ENCODE assay signal across 17 cellular contexts in the genomic region with DNA sequence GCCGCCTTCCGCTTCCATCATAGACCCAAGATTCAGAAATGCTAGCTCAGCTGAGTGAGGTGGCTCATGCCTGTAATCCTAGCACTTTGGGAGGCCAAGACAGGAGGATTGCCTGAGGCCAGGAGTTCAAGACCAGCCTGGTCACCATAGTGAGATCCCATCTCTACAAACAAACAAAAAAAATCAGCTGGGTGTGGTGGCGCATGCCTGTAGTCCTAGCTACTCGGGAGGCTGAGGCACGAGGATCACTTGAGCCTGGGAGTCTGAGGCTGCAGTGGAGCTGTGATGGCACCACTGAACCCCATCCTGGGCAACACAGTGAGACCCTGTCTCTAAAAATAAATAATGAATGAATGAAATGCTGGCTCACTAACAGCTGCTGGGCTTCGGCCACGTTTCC. TPM values are rescaled to one million over a fixed set of nuclear protein-coding genes. Genes with fewer than 3 reads are reported as not detected.
DNase-seq lines count a peak whose midpoint lies in the region; ATAC-seq, FAIRE-seq and TF ChIP-seq lines count a peak whose summit lies in the region.
"Had no signal": no experiment of that assay in that cellular context is flagged by ENCODE, and none has a peak within 500 bp of the region (broad histone marks: within the 10 kb centered on the region; RNA-seq: fewer than 3 reads in every experiment).

No MANE protein-coding gene starts in this region.

- H3K4me1 ChIP-seq in GM23338 (ENCODE audit: insufficient read depth) = peaks cover 17% of the 10 kb centered on the region
- H3K4me1 ChIP-seq in KMS-11 (ENCODE audit: low read depth, poor library complexity, severe bottlenecking) = peaks cover 20% of the 10 kb centered on the region
- H3K4me1 ChIP-seq in K562 (replicated peaks in 1 of 2; ENCODE audit: control insufficient read depth in 2 of 2, insufficient read depth in 2 of 2, low read length in 2 of 2) = peaks cover 15 to 20% of the 10 kb centered on the region in 2 experiments

- peak overlapping the region; percentile 53; the same call in 1 of the 2 replicates for H3K27ac ChIP-seq in GM23338 (ENCODE audit: low read depth)
- peak overlapping the region; percentile 25; the same call in 1 of the 2 replicates for H3K27ac ChIP-seq in KMS-11
- H3K27ac ChIP-seq in K562 (ENCODE audit: extremely low read depth, low read depth, low read length) = no peak overlapping the region

- TF ChIP-seq EP300 in K562 (IDR thresholded peaks at IDR 0.05; ENCODE audit: low read length) = no peak

- no peaks in the 10 kb centered on the region for H3K36me3 Mint-ChIP-seq in GM23338 (ENCODE audit: low read depth)
- H3K36me3 Mint-ChIP-seq in natural killer cell treated with Interleukin-12 subunit alpha and Interleukin-12 subunit beta and Interleukin-15 and Interleukin-18, amount 100 ng/mL, for 72 hours = no peaks in the 10 kb centered on the region

- peaks cover 12% of the 10 kb centered on the region for H3K27me3 Mint-ChIP-seq in GM23338 (ENCODE audit: insufficient read depth, low read depth, poor library complexity)
- H3K27me3 Mint-ChIP-seq in natural killer cell treated with Interleukin-12 subunit alpha and Interleukin-12 subunit beta and Interleukin-15 and Interleukin-18, amount 100 ng/mL, for 72 hours = no peaks in the 10 kb centered on the region

- TF ChIP-seq CTCF in GM23338 (conservative IDR thresholded peaks at IDR 0.05; ENCODE audit: low read depth in 2 of 2) = no peak
- TF ChIP-seq CTCF in KMS-11 (conservative IDR thresholded peaks at IDR 0.05; ENCODE audit: low read depth, low read length) = no peak
- TF ChIP-seq CTCF in K562 (IDR thresholded peaks at IDR 0.05 in 2 of 3, conservative IDR thresholded peaks at IDR 0.05 in 1 of 3; ENCODE audit: insufficient read depth in 2 of 3, low read depth in 1 of 3, low read length in 3 of 3) = no peak

- no peaks in the 10 kb centered on the region for H3K9me2 ChIP-seq in GM23338 (ENCODE audit: insufficient read depth)

- H4K20me1 ChIP-seq in GM23338 (replicated peaks; ENCODE audit: insufficient read depth) (no peaks in the 10 kb centered on the region), KMS-11 (ENCODE audit: insufficient read depth) (no peaks in the 10 kb centered on the region), K562 (replicated peaks; ENCODE audit: control insufficient read depth, insufficient read depth, low read length) (no peaks in the 10 kb centered on the region)

- ATAC-seq in GM23338 = no peak
- no peak for ATAC-seq in K562
- ATAC-seq in HG03045 (IDR thresholded peaks at IDR 0.05; ENCODE audit: unreplicated experiment) = no peak
- no peak for ATAC-seq in natural killer cell treated with Interleukin-12 subunit alpha and Interleukin-12 subunit beta and Interleukin-15 and Interleukin-18, amount 100 ng/mL, for 72 hours

- intact Hi-C loops in K562 (cut with micrococcal nuclease) (no loop called here), posterior vena cava (cut with DNase I) (loop anchor here in 1 of 2 donors (10.0 kb wide), 1 partner anchor 364 kb away; no protein-coding TSS in a partner anchor)

- BruUV-seq in K562 (replicated peaks; lab: Mats Ljungman, UMichigan) = no TSS peak

- H3K79me2 ChIP-seq in GM23338 (replicated peaks; ENCODE audit: insufficient read depth) (no peaks in the 10 kb centered on the region), KMS-11 (ENCODE audit: insufficient read depth, low read depth) (no peaks in the 10 kb centered on the region), K562 (ENCODE audit: control insufficient read depth, insufficient read depth, low read length) (no peaks in the 10 kb centered on the region)

- POLR2A ChIA-PET in K562 (lab: Yijun Ruan, JAX) = interaction anchor here (0.7 to 1.5 kb wide), 3 partner anchors 9 to 220 kb away, joined by 3 to 4 read pairs (median 3); no protein-coding TSS in a partner anchor

- 49% methylated on average over 7 of the region's 7 CpGs for WGBS in K562 (ENCODE audit: insufficient coverage, low coverage, missing lambda C conversion rate)

- in situ Hi-C loops in K562 (cut with MboI) = loop anchor here (10.0 kb wide), 1 partner anchor 334 kb away; no protein-coding TSS in a partner anchor

- no peak for FAIRE-seq in K562 (lab: Jason Lieb, UNC)

- DNase-seq in GM23338 (ENCODE audit: low spot score) (no peak), K562 (ENCODE audit: extremely low read depth in 1 of 4, low spot score in 3 of 4) (no peak), posterior vena cava (ENCODE audit: low spot score) (peak; percentile 43), NCI-H2227 (lab: John Stamatoyannopoulos, UW; ENCODE audit: unreplicated experiment) (no peak)
- DNase-seq in natural killer cell treated with Interleukin-12 subunit alpha and Interleukin-12 subunit beta and Interleukin-15 and Interleukin-18, amount 100 ng/mL, for 72 hours (ENCODE audit: low spot score) = no peak
- DNase-seq: BE2C, EL, GF-D8, MM.1S, NCI-H1092, NCI-H1436 treated with DMSO at 0.1 percent for 48 hours, NCI-H1930, NCI-H524 treated with DMSO at 0.1 percent for 48 hours, NCI-H82, Right ventricle myocardium superior had no signal

- no peak overlapping the region for H3K9ac ChIP-seq in KMS-11
- no peak overlapping the region for H3K9ac ChIP-seq in K562 (ENCODE audit: insufficient read depth in 1 of 2, low read depth in 2 of 2, low read length in 2 of 2)

- H3K4me3 ChIP-seq in GM23338 (no peak overlapping the region), KMS-11 (IDR thresholded peaks at IDR 0.05; ENCODE audit: insufficient read depth, low read depth, low read length) (no peak overlapping the region), K562 (no peak overlapping the region)

- no peak overlapping the region for H3K4me3 Mint-ChIP-seq in GM23338
- H3K4me3 Mint-ChIP-seq in natural killer cell treated with Interleukin-12 subunit alpha and Interleukin-12 subunit beta and Interleukin-15 and Interleukin-18, amount 100 ng/mL, for 72 hours = no peak overlapping the region

- peaks cover 13% of the 10 kb centered on the region; the same call in 1 of the 2 replicates for H3F3A ChIP-seq in GM23338 (replicated peaks; ENCODE audit: low read depth)

- CTCF ChIA-PET in K562 (lab: Yijun Ruan, JAX; ENCODE audit: low intra/inter-chr PET ratio) = no interaction called here

- no peak for TF ChIP-seq RAD21 in K562 (CRISPR knock-in tag; conservative IDR thresholded peaks at IDR 0.05 in 1 of 2, IDR thresholded peaks at IDR 0.05 in 1 of 2)

- H3K27me3 ChIP-seq in GM23338 (ENCODE audit: insufficient read depth) = no peaks in the 10 kb centered on the region
- H3K27me3 ChIP-seq in KMS-11 (ENCODE audit: insufficient read depth, low read depth) = no peaks in the 10 kb centered on the region
- no peaks in the 10 kb centered on the region for H3K27me3 ChIP-seq in K562 (ENCODE audit: control insufficient read depth in 2 of 2, insufficient read depth in 2 of 2, low read length in 2 of 2)
- H3K27me3 ChIP-seq: BE2C had no signal

- no peak for TF ChIP-seq POLR2A in K562 (conservative IDR thresholded peaks at IDR 0.05)

- no peaks in the 10 kb centered on the region for H3K9me1 ChIP-seq in K562 (ENCODE audit: control insufficient read depth, insufficient read depth, low read length)

- no peaks in the 10 kb centered on the region for H3K9me3 ChIP-seq in K562 (replicated peaks; ENCODE audit: control insufficient read depth, insufficient read depth, low read depth, low read length)
- H3K9me3 ChIP-seq: BE2C had no signal

- H2AFZ ChIP-seq in GM23338 (no peak overlapping the region), KMS-11 (ENCODE audit: low read depth) (no peak overlapping the region), K562 (ENCODE audit: low read depth, low read length) (no peak overlapping the region)

- H3K4me1 Mint-ChIP-seq in GM23338 = peaks cover 36% of the 10 kb centered on the region
- peaks cover 7 to 23% of the 10 kb centered on the region in 2 donors for H3K4me1 Mint-ChIP-seq in natural killer cell treated with Interleukin-12 subunit alpha and Interleukin-12 subunit beta and Interleukin-15 and Interleukin-18, amount 100 ng/mL, for 72 hours (ENCODE audit: low read depth in 2 of 2)

- H3K36me3 ChIP-seq in GM23338 (ENCODE audit: insufficient read depth) (no peaks in the 10 kb centered on the region), KMS-11 (ENCODE audit: insufficient read depth) (no peaks in the 10 kb centered on the region), K562 (ENCODE audit: control insufficient read depth, insufficient read depth, low read length) (no peaks in the 10 kb centered on the region)
- H3K36me3 ChIP-seq: BE2C had no signal

- no peak overlapping the region for H3K27ac Mint-ChIP-seq in GM23338
- peak overlapping the region in 1 of 2 donors; percentile 47 for H3K27ac Mint-ChIP-seq in natural killer cell treated with Interleukin-12 subunit alpha and Interleukin-12 subunit beta and Interleukin-15 and Interleukin-18, amount 100 ng/mL, for 72 hours

- H3K4me2 ChIP-seq in GM23338 (no peak overlapping the region), KMS-11 (no peak overlapping the region), K562 (ENCODE audit: insufficient read depth, low read length) (no peak overlapping the region)

- H3K9me3 Mint-ChIP-seq in GM23338 = no peaks in the 10 kb centered on the region; the same call in 2 of the 3 replicates
- no peaks in the 10 kb centered on the region for H3K9me3 Mint-ChIP-seq in natural killer cell treated with Interleukin-12 subunit alpha and Interleukin-12 subunit beta and Interleukin-15 and Interleukin-18, amount 100 ng/mL, for 72 hours

RNA-seq across cellular contexts. Expression of gene TOMM20, which starts 39.7 kb away (rescaled TPM):
- 138 and 159 TPM in 2 replicates for total RNA-seq in GM23338 (2014; rRNA removed; shearing (Covaris generic))
- 116 and 138 TPM in 2 replicates for polyA plus RNA-seq in GM23338 (2016; fragmentation: Nextera tagmentation; extraction: Ambion mirVana)
- 63.5 and 133 TPM in 2 replicates for total RNA-seq in K562 (2011; cell fraction: chromatin; rRNA removed; ENCODE audit: low replicate concordance)
- 96.9 and 106 TPM in 2 replicates for total RNA-seq in K562 (2011; cell fraction: nucleolus; rRNA removed)
- total RNA-seq in K562 (2011; cell fraction: nucleoplasm; rRNA removed) = 165 and 259 TPM in 2 replicates
- total RNA-seq in K562 (2014; rRNA removed) = 136 and 154 TPM in 2 replicates
- 165 and 211 TPM in 2 replicates for total RNA-seq in K562 (2014; rRNA removed; fragmentation: Illumina TruSeq; extraction: Trizol)
- 124 and 131 TPM in 2 replicates for total RNA-seq in K562 (2015; rRNA removed; fragmentation: Illumina TruSeq; extraction: Trizol)
- 222 and 252 TPM in 2 replicates for total RNA-seq in K562 (2021)
- polyA plus RNA-seq in K562 (2011; rRNA removed) = 334 and 469 TPM in 2 replicates
- polyA plus RNA-seq in K562 (2011; cell fraction: cytosol; rRNA removed) = 47.6 and 124 TPM in 2 replicates
- 46.1 and 107 TPM in 2 replicates for polyA plus RNA-seq in K562 (2011; cell fraction: nucleus; rRNA removed)
- polyA plus RNA-seq in K562 (2012) = 197 and 293 TPM in 2 replicates
- 231 and 254 TPM in 2 replicates for polyA plus RNA-seq in K562 (2014; fragmentation: Illumina TruSeq; extraction: Trizol)
- polyA plus RNA-seq in K562 (2014; fragmentation: Nextera tagmentation; extraction: Ambion mirVana) = 100 to 1,000 TPM in 1 of 2 experiments, 10 to 100 TPM in 1; 70.6 to 102 TPM
- polyA plus RNA-seq in K562 (2014; rRNA removed) = 159 and 165 TPM in 2 replicates
- polyA minus RNA-seq in K562 (2011; rRNA and poly(A)+ RNA removed) = 154 and 231 TPM in 2 replicates
- 110 and 119 TPM in 2 replicates for polyA minus RNA-seq in K562 (2011; cell fraction: cytosol; rRNA and poly(A)+ RNA removed)
- 35.9 and 64.5 TPM in 2 replicates for polyA minus RNA-seq in K562 (2011; cell fraction: nucleus; rRNA and poly(A)+ RNA removed)
- 10 to 100 TPM; 75.4 to 86.2 TPM for total RNA-seq in posterior vena cava
- 10 to 100 TPM; 85.7 to 89.6 TPM for total RNA-seq in natural killer cell treated with Interleukin-12 subunit alpha and Interleukin-12 subunit beta and Interleukin-15 and Interleukin-18, amount 100 ng/mL, for 72 hours
